ENCODE assay signal across 15 cellular contexts in genomic region chr3:170426240-170426797, GRCh38. TPM values are rescaled to one million over a fixed set of nuclear protein-coding genes. Genes with fewer than 3 reads are reported as not detected.
DNase-seq lines count a peak whose midpoint lies in the region; ATAC-seq and TF ChIP-seq lines count a peak whose summit lies in the region.
"Had no signal": no experiment of that assay in that cellular context is flagged by ENCODE, and none has a peak within 500 bp of the region (broad histone marks: within the 10 kb centered on the region; RNA-seq: fewer than 3 reads in every experiment).

No MANE protein-coding gene starts in this region.

- H3K4me1 ChIP-seq in SK-N-SH (ENCODE audit: control insufficient read depth in 1 of 2, insufficient read depth in 2 of 2, low read depth in 1 of 2, low read length in 1 of 2) (peaks cover 0 to 12% of the 10 kb centered on the region in 2 experiments; a peak in 3 of 4 replicates), endodermal cell (ENCODE audit: control insufficient read depth, insufficient read depth, low read length) (peaks cover 14% of the 10 kb centered on the region), osteoblast (ENCODE audit: insufficient read depth, low read length) (peaks cover 20% of the 10 kb centered on the region)

- H4K20me1 ChIP-seq in SK-N-SH (ENCODE audit: insufficient read depth): no peaks in the 10 kb centered on the region
- H4K20me1 ChIP-seq in osteoblast (ENCODE audit: insufficient read depth, low read length): no peaks in the 10 kb centered on the region

- no peaks in the 10 kb centered on the region for H3K9me2 ChIP-seq in SK-N-SH

- no peak for TF ChIP-seq RAD21 in SK-N-SH (IDR thresholded peaks at IDR 0.05; ENCODE audit: low read length)

- POLR2A ChIA-PET in SK-N-SH (lab: Yijun Ruan, JAX): no interaction called here

- ATAC-seq in GM21526 (IDR thresholded peaks at IDR 0.05; ENCODE audit: low FRiP score, unreplicated experiment): no peak
- ATAC-seq: activated CD8-positive, alpha-beta T cell treated with anti-CD3 and anti-CD28 coated beads for 36 hours had no signal

- no peak for TF ChIP-seq CTCF in SK-N-SH (IDR thresholded peaks at IDR 0.05)
- no peak for TF ChIP-seq CTCF in endodermal cell (conservative IDR thresholded peaks at IDR 0.05)
- no peak for TF ChIP-seq CTCF in osteoblast (IDR thresholded peaks at IDR 0.05; ENCODE audit: extremely low read depth, low read depth, low read length)
- no peak for TF ChIP-seq CTCF in coronary artery (IDR thresholded peaks at IDR 0.05)

- H3K4me3 ChIP-seq in Jurkat, Clone E6-1 (ENCODE audit: low read length): no peak overlapping the region
- H3K4me3 ChIP-seq in SK-N-SH (ENCODE audit: low read depth in 2 of 2, low read length in 1 of 2) (no peak overlapping the region), endodermal cell (ENCODE audit: low read length) (no peak overlapping the region), osteoblast (ENCODE audit: insufficient read depth, low read length) (no peak overlapping the region), coronary artery (no peak overlapping the region)

- H3K4me2 ChIP-seq in SK-N-SH (no peak overlapping the region), osteoblast (ENCODE audit: insufficient read depth, low read length) (no peak overlapping the region)

- H3K79me2 ChIP-seq in SK-N-SH (ENCODE audit: insufficient read depth): no peaks in the 10 kb centered on the region
- H3K79me2 ChIP-seq in osteoblast (ENCODE audit: insufficient read depth, low read length): no peaks in the 10 kb centered on the region

- peak overlapping the region; percentile 24 for H3K4me3 Mint-ChIP-seq in endodermal cell
- H3K4me3 Mint-ChIP-seq: activated CD8-positive, alpha-beta T cell treated with anti-CD3 and anti-CD28 coated beads for 36 hours; immature natural killer cell had no signal

- no peak for TF ChIP-seq EP300 in SK-N-SH (IDR thresholded peaks at IDR 0.05; ENCODE audit: borderline replicate concordance in 1 of 2, low read depth in 1 of 2, low read length in 1 of 2)

- H3K4me1 Mint-ChIP-seq in endodermal cell: peaks cover 35% of the 10 kb centered on the region

- peak overlapping the region in 1 of 2 experiments; percentile 48; a peak in 2 of 4 replicates for H3K27ac ChIP-seq in SK-N-SH (ENCODE audit: low read depth in 2 of 2, low read length in 1 of 2)
- no peak overlapping the region for H3K27ac ChIP-seq in endodermal cell (ENCODE audit: low read depth, low read length)
- H3K27ac ChIP-seq in osteoblast (ENCODE audit: low read depth, low read length): no peak overlapping the region
- no peak overlapping the region for H3K27ac ChIP-seq in coronary artery

- CTCF ChIA-PET in SK-N-SH (lab: Yijun Ruan, JAX): interaction anchor here (1.1 to 2.7 kb wide), 4 partner anchors 9 to 386 kb away, joined by 3 to 11 read pairs (median 6); partner anchors contain the start of gene CLDN11

- no peak overlapping the region for H3K9ac ChIP-seq in SK-N-SH
- H3K9ac ChIP-seq in endodermal cell (ENCODE audit: extremely low read depth, low read length, poor library complexity, severe bottlenecking): no peak overlapping the region

- no peak overlapping the region for H2AFZ ChIP-seq in SK-N-SH (ENCODE audit: low read depth)
- H2AFZ ChIP-seq in osteoblast (ENCODE audit: low read length): no peak overlapping the region

- H3K9me3 Mint-ChIP-seq in endodermal cell: no peaks in the 10 kb centered on the region
- H3K9me3 Mint-ChIP-seq: activated CD8-positive, alpha-beta T cell treated with anti-CD3 and anti-CD28 coated beads for 36 hours; immature natural killer cell had no signal

- H3K9me3 ChIP-seq in SK-N-SH (no peaks in the 10 kb centered on the region), endodermal cell (ENCODE audit: control insufficient read depth, low read length) (no peaks in the 10 kb centered on the region), osteoblast (ENCODE audit: low read depth, low read length) (no peaks in the 10 kb centered on the region)

- peaks cover 6% of the 10 kb centered on the region for H3F3A ChIP-seq in SK-N-SH (replicated peaks; ENCODE audit: insufficient read depth)

- peak; percentile 87 for DNase-seq in Jurkat, Clone E6-1 (ENCODE audit: low read depth, low spot score)
- DNase-seq in SK-N-SH (peak; percentile 47), endodermal cell (peak; percentile 55), osteoblast (ENCODE audit: insufficient read length, low spot score, missing footprints) (peak; percentile 18), AG08396 (ENCODE audit: low spot score) (no peak), coronary artery (ENCODE audit: low spot score) (no peak), pons (ENCODE audit: low spot score) (no peak)
- DNase-seq: activated CD8-positive, alpha-beta T cell treated with anti-CD3 and anti-CD28 coated beads for 36 hours; immature natural killer cell; NCI-H2171; NK-92 treated with Interleukin-12 subunit alpha and Interleukin-12 subunit beta, amount 100 ng/mL, for 24 hours; Right ventricle myocardium superior; stimulated activated CD4-positive, alpha-beta T cell treated with anti-CD3 and anti-CD28 coated beads, Interleukin-15, amount 100 ng/mL, for 24 hours; T1000 had no signal

- H3K27ac Mint-ChIP-seq in endodermal cell: peak overlapping the region; percentile 62
- H3K27ac Mint-ChIP-seq: activated CD8-positive, alpha-beta T cell treated with anti-CD3 and anti-CD28 coated beads for 36 hours had no signal

- H3K27me3 ChIP-seq in SK-N-SH (ENCODE audit: insufficient read depth): no peaks in the 10 kb centered on the region
- H3K27me3 ChIP-seq in endodermal cell (ENCODE audit: control insufficient read depth, insufficient read depth, low read length, poor library complexity, severe bottlenecking): peaks cover 18% of the 10 kb centered on the region
- H3K27me3 ChIP-seq in osteoblast (ENCODE audit: insufficient read depth, low read length): no peaks in the 10 kb centered on the region

- H3K36me3 ChIP-seq in SK-N-SH (replicated peaks in 1 of 2; ENCODE audit: control insufficient read depth in 1 of 2, insufficient read depth in 2 of 2, low read length in 1 of 2) (no peaks in the 10 kb centered on the region), endodermal cell (ENCODE audit: control insufficient read depth, insufficient read depth, low read length) (no peaks in the 10 kb centered on the region), osteoblast (ENCODE audit: insufficient read depth, low read length) (peaks cover 16% of the 10 kb centered on the region)

- H3K36me3 Mint-ChIP-seq in endodermal cell (ENCODE audit: low read depth): peaks cover 6% of the 10 kb centered on the region
- H3K36me3 Mint-ChIP-seq: immature natural killer cell had no signal

- H3K27me3 Mint-ChIP-seq in endodermal cell (ENCODE audit: insufficient read depth): peaks cover 23% of the 10 kb centered on the region

- WGBS in SK-N-SH (ENCODE audit: low lambda C conversion rate): 81% methylated on average over 2 of the region's 2 CpGs
- 59 to 80% methylated on average over 1 to 2 of the region's 2 CpGs for WGBS in endodermal cell (ENCODE audit: insufficient coverage in 1 of 2, insufficient read length in 1 of 2), 2 experiments

TF ChIP-seq in SK-N-SH, 30 proteins besides CTCF, POLR2A, EP300 and RAD21 (continues in another document):
- TF ChIP-seq ELF1 (IDR thresholded peaks at IDR 0.05): no peak
- TF ChIP-seq PBX3 (IDR thresholded peaks at IDR 0.05): no peak
- peak; percentile 46; the same call in 1 of the 2 replicates for TF ChIP-seq RCOR1 (IDR thresholded peaks at IDR 0.05; ENCODE audit: low read length)
- TF ChIP-seq TEAD4 (IDR thresholded peaks at IDR 0.05; ENCODE audit: borderline replicate concordance, insufficient read depth): no peak
- peak; percentile 56 for TF ChIP-seq GATA2 (CRISPR knock-in tag; IDR thresholded peaks at IDR 0.05)
- no peak for TF ChIP-seq NRF1 (IDR thresholded peaks at IDR 0.05; ENCODE audit: low read depth, low read length)
- no peak for TF ChIP-seq FOXM1 (IDR thresholded peaks at IDR 0.05; ENCODE audit: low read depth)
- TF ChIP-seq, protein P1, sequence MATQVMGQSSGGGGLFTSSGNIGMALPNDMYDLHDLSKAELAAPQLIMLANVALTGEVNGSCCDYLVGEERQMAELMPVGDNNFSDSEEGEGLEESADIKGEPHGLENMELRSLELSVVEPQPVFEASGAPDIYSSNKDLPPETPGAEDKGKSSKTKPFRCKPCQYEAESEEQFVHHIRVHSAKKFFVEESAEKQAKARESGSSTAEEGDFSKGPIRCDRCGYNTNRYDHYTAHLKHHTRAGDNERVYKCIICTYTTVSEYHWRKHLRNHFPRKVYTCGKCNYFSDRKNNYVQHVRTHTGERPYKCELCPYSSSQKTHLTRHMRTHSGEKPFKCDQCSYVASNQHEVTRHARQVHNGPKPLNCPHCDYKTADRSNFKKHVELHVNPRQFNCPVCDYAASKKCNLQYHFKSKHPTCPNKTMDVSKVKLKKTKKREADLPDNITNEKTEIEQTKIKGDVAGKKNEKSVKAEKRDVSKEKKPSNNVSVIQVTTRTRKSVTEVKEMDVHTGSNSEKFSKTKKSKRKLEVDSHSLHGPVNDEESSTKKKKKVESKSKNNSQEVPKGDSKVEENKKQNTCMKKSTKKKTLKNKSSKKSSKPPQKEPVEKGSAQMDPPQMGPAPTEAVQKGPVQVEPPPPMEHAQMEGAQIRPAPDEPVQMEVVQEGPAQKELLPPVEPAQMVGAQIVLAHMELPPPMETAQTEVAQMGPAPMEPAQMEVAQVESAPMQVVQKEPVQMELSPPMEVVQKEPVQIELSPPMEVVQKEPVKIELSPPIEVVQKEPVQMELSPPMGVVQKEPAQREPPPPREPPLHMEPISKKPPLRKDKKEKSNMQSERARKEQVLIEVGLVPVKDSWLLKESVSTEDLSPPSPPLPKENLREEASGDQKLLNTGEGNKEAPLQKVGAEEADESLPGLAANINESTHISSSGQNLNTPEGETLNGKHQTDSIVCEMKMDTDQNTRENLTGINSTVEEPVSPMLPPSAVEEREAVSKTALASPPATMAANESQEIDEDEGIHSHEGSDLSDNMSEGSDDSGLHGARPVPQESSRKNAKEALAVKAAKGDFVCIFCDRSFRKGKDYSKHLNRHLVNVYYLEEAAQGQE (IDR thresholded peaks at IDR 0.05; ENCODE audit: low read depth, low read length): no peak

RNA-seq across cellular contexts. Expression of gene CLDN11, which starts 7.7 kb away (rescaled TPM):
- not detected for polyA plus RNA-seq in Jurkat, Clone E6-1 (2012; ENCODE audit: insufficient read depth, insufficient read length)
- polyA plus RNA-seq in SK-N-SH (2012; rRNA removed): 1.6 and 2.2 TPM in 2 replicates
- 0.93 and 1.5 TPM in 2 replicates for polyA plus RNA-seq in SK-N-SH (2012; cell fraction: cytosol; rRNA removed)
- polyA plus RNA-seq in SK-N-SH (2012; cell fraction: nucleus; rRNA removed): 2.5 and 4.0 TPM in 2 replicates
- total RNA-seq in endodermal cell (10 to 100 TPM; 15.3 to 26.1 TPM), osteoblast (33.9 and 50.3 TPM in 2 replicates)
- polyA plus RNA-seq in endodermal cell (2013, experiment 1 of 2): 14.0 TPM
- polyA plus RNA-seq in endodermal cell (2013, experiment 2 of 2): 14.3 TPM
- total RNA-seq: activated CD8-positive, alpha-beta T cell treated with anti-CD3 and anti-CD28 coated beads for 36 hours had no signal
- polyA plus RNA-seq: immature natural killer cell had no signal

Comparison
In these comparisons a context has a peak if more than half of its experiments do, and no peak if none do; other contexts are left out.
1. DNase-seq: peak in Jurkat, Clone E6-1 (single experiment), SK-N-SH (single experiment), endodermal cell (single experiment) and osteoblast (single experiment); none in AG08396 (single experiment), coronary artery (single experiment) and pons (single experiment).